8 cellular contexts compared by ENCODE assay signal in genomic region chr11:78228467-78228866, GRCh38. TPM values are rescaled to one million over a fixed set of nuclear protein-coding genes. Genes with fewer than 3 reads are reported as not detected.
DNase-seq lines count a peak whose midpoint lies in the region; ATAC-seq and TF ChIP-seq lines count a peak whose summit lies in the region.

No MANE protein-coding gene starts in this region.

- no peaks in the 10 kb centered on the region for H3K9me2 ChIP-seq in PC-3 (replicated peaks; ENCODE audit: low read length)

- no peaks in the 10 kb centered on the region for H3K9me3 ChIP-seq in PC-3 (ENCODE audit: low read length)

- POLR2A ChIA-PET in PC-3 (lab: Charles Lee; ENCODE audit: unreplicated experiment) = interaction anchor here (0.6 to 1.0 kb wide), 2 partner anchors 40 to 336 kb away, joined by 3 to 5 read pairs; partner anchors contain the start of gene KCTD21

- ATAC-seq in GM21619 (IDR thresholded peaks at IDR 0.05; ENCODE audit: unreplicated experiment) (peak; percentile 47), PC-3 (peak; percentile 81), HG03280 (IDR thresholded peaks at IDR 0.05; ENCODE audit: unreplicated experiment) (no peak)

- no peaks in the 10 kb centered on the region for H4K20me1 ChIP-seq in PC-3 (ENCODE audit: low read length)

- H3K4me3 ChIP-seq in PC-3 (ENCODE audit: low read length) = no peak overlapping the region

- TF ChIP-seq CTCF in PC-3 (conservative IDR thresholded peaks at IDR 0.05; ENCODE audit: low read depth, low read length) = peak; percentile 87

- H3K79me2 ChIP-seq in PC-3 (ENCODE audit: low read length) = no peaks in the 10 kb centered on the region

- intact Hi-C loops in PC-3 (cut with micrococcal nuclease) = loop anchor here (1.0 kb wide), 3 partner anchors 79 to 336 kb away; no protein-coding TSS in a partner anchor

- H2AFZ ChIP-seq in PC-3 (ENCODE audit: low read length) = no peak overlapping the region

- H3K4me1 ChIP-seq in PC-3 (ENCODE audit: insufficient read depth, low read length) = peaks cover 11% of the 10 kb centered on the region

- H3K9ac ChIP-seq in PC-3 (ENCODE audit: low read length) = no peak overlapping the region

- CTCF ChIA-PET in PC-3 (lab: Charles Lee) = interaction anchor here (0.6 to 2.3 kb wide), 11 partner anchors 48 to 357 kb away, joined by 3 to 16 read pairs (median 4); partner anchors contain the start of gene GAB2

- DNase-seq in DMS53 treated with DMSO at 0.1 percent for 48 hours (lab: John Stamatoyannopoulos, UW; ENCODE audit: unreplicated experiment) (peak; percentile 96), LoVo (ENCODE audit: low spot score) (peak; percentile 59), PC-3 (peak; percentile 86), dermis blood vessel endothelial cell (peak; percentile 87), lung microvascular endothelial cell (ENCODE audit: low read depth in 2 of 2) (peak; percentile 74 to 81)
- DNase-seq in stimulated activated CD4-positive, alpha-beta T cell treated with anti-CD3 and anti-CD28 coated beads, Interleukin-4, amount 100 ng/mL, for 24 hours = no peak

- no peaks in the 10 kb centered on the region for H3F3A ChIP-seq in PC-3 (ENCODE audit: low read length, unreplicated experiment)

- no peak overlapping the region for H3K27ac ChIP-seq in PC-3 (ENCODE audit: low read length)

- H3K27me3 ChIP-seq in PC-3 (ENCODE audit: low read length) = no peaks in the 10 kb centered on the region

- H3K4me2 ChIP-seq in PC-3 (ENCODE audit: low read length) = no peak overlapping the region

- H3K36me3 ChIP-seq in PC-3 (ENCODE audit: low read depth, low read length) = peaks cover 5% of the 10 kb centered on the region; the same call in 1 of the 2 replicates

- BruUV-seq in PC-3 (replicated peaks; lab: Mats Ljungman, UMichigan) = no TSS peak

RNA-seq across cellular contexts. Expression of gene USP35, which starts 39.7 kb away (rescaled TPM):
- total RNA-seq in PC-3 (2014; rRNA removed) = 8.5 and 12.0 TPM in 2 replicates
- 8.1 and 9.7 TPM in 2 replicates for total RNA-seq in dermis blood vessel endothelial cell
- 3.9 and 5.2 TPM in 2 replicates for total RNA-seq in lung microvascular endothelial cell

RNA-seq across cellular contexts. Expression of gene KCTD21, which starts 40.0 kb away (rescaled TPM):
- total RNA-seq in PC-3 (2014; rRNA removed) = 9.4 and 13.0 TPM in 2 replicates
- 11.7 and 15.6 TPM in 2 replicates for total RNA-seq in dermis blood vessel endothelial cell
- 4.1 and 5.2 TPM in 2 replicates for total RNA-seq in lung microvascular endothelial cell
